Comparison of ENCODE assay signal across 1 cellular context in the genomic region with DNA sequence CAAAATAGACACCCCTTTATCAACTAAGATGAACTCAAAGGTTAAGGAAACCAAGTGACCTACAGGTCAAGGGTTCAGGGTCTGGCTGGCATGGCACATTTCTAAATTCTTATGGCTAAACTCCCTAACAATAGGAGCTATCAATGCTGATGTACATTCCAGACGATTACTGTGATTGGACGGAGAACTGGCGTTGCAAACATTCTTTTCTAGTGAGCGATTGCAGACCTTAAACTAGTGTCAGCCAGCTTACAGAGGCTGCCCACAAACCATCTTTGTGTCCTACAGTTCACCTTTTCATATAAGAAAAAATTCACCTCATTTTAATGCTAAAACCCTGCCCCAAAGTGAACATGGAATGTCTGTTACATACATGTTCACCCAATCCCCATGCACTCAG.
TF ChIP-seq lines count a peak whose summit lies in the region.

No MANE protein-coding gene starts in this region.

TF ChIP-seq in WTC11, 78 proteins besides CTCF, POLR2A, EP300 and RAD21 (continued from another document):
- TF ChIP-seq, protein P1, sequence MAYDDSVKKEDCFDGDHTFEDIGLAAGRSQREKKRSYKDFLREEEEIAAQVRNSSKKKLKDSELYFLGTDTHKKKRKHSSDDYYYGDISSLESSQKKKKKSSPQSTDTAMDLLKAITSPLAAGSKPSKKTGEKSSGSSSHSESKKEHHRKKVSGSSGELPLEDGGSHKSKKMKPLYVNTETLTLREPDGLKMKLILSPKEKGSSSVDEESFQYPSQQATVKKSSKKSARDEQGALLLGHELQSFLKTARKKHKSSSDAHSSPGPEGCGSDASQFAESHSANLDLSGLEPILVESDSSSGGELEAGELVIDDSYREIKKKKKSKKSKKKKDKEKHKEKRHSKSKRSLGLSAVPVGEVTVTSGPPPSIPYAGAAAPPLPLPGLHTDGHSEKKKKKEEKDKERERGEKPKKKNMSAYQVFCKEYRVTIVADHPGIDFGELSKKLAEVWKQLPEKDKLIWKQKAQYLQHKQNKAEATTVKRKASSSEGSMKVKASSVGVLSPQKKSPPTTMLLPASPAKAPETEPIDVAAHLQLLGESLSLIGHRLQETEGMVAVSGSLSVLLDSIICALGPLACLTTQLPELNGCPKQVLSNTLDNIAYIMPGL (CRISPR knock-in tag; IDR thresholded peaks at IDR 0.05) = no peak
- TF ChIP-seq, protein P2, sequence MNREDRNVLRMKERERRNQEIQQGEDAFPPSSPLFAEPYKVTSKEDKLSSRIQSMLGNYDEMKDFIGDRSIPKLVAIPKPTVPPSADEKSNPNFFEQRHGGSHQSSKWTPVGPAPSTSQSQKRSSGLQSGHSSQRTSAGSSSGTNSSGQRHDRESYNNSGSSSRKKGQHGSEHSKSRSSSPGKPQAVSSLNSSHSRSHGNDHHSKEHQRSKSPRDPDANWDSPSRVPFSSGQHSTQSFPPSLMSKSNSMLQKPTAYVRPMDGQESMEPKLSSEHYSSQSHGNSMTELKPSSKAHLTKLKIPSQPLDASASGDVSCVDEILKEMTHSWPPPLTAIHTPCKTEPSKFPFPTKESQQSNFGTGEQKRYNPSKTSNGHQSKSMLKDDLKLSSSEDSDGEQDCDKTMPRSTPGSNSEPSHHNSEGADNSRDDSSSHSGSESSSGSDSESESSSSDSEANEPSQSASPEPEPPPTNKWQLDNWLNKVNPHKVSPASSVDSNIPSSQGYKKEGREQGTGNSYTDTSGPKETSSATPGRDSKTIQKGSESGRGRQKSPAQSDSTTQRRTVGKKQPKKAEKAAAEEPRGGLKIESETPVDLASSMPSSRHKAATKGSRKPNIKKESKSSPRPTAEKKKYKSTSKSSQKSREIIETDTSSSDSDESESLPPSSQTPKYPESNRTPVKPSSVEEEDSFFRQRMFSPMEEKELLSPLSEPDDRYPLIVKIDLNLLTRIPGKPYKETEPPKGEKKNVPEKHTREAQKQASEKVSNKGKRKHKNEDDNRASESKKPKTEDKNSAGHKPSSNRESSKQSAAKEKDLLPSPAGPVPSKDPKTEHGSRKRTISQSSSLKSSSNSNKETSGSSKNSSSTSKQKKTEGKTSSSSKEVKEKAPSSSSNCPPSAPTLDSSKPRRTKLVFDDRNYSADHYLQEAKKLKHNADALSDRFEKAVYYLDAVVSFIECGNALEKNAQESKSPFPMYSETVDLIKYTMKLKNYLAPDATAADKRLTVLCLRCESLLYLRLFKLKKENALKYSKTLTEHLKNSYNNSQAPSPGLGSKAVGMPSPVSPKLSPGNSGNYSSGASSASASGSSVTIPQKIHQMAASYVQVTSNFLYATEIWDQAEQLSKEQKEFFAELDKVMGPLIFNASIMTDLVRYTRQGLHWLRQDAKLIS (CRISPR knock-in tag; IDR thresholded peaks at IDR 0.05; ENCODE audit: borderline replicate concordance) = no peak
